ENCODE assay signal across 24 cellular contexts in genomic region chr7:47808321-47808720, GRCh38.
"Had no signal": no experiment of that assay in that cellular context is flagged by ENCODE, and none has a peak within 500 bp of the region (broad histone marks: within the 10 kb centered on the region; RNA-seq: fewer than 3 reads in every experiment).

No MANE protein-coding gene starts in this region.

- H3K36me3 ChIP-seq: colonic mucosa, gastroesophageal sphincter, left lung, neutrophil, pancreas, stomach, thyroid gland had no signal

- H3K4me3 ChIP-seq: colonic mucosa, esophagus muscularis mucosa, heart left ventricle, left lung, pancreas, smooth muscle cell, stomach, thyroid gland had no signal

- DNase-seq: colonic mucosa; effector CD8-positive, alpha-beta T cell; foreskin keratinocyte; heart left ventricle; hippocampal formation; left cardiac atrium; left lung; mammary epithelial cell; pancreas; retina; stimulated activated CD4-positive, alpha-beta T cell treated with anti-CD3 and anti-CD28 coated beads, Interleukin-12 subunit alpha, Interleukin-12 subunit beta, amount 100 ng/mL, for 4 hours; stimulated activated CD4-positive, alpha-beta T cell treated with anti-CD3 and anti-CD28 coated beads, Interleukin-1b, Interleukin-23, amount 100 ng/mL, for 48 hours; stimulated activated CD4-positive, alpha-beta T cell treated with anti-CD3 and anti-CD28 coated beads, Interleukin-4, amount 100 ng/mL, for 1 hour; stimulated activated CD8-positive, alpha-beta memory T cell treated with anti-CD3 and anti-CD28 coated beads, Interleukin-4, amount 100 ng/mL, for 48 hours; stimulated activated naive CD4-positive, alpha-beta T cell treated with Interleukin-2 at 50 U/mL for 16 hours; stomach; thyroid gland had no signal

- H3K27me3 Mint-ChIP-seq: dendritic cell treated with granulocyte-macrophage colony-stimulating factor and Interleukin-4, amounts not matched to agents 40 ng/mL and 50 ng/mL, for 4 days had no signal

- H3K9me3 Mint-ChIP-seq: dendritic cell treated with granulocyte-macrophage colony-stimulating factor and Interleukin-4, amounts not matched to agents 40 ng/mL and 50 ng/mL, for 4 days; natural killer cell treated with Interleukin-12 subunit alpha and Interleukin-12 subunit beta and Interleukin-15 and Interleukin-18, amount 100 ng/mL, for 72 hours; neural crest cell had no signal

- ATAC-seq: gastroesophageal sphincter; natural killer cell treated with Interleukin-12 subunit alpha and Interleukin-12 subunit beta and Interleukin-15 and Interleukin-18, amount 100 ng/mL, for 72 hours; pancreas had no signal

- H3K36me3 Mint-ChIP-seq: natural killer cell treated with Interleukin-12 subunit alpha and Interleukin-12 subunit beta and Interleukin-15 and Interleukin-18, amount 100 ng/mL, for 72 hours had no signal

- H3K27me3 ChIP-seq: colonic mucosa, esophagus muscularis mucosa, foreskin keratinocyte, gastroesophageal sphincter, heart left ventricle, left lung, neutrophil, pancreas, stomach, thyroid gland had no signal

- H3K27ac Mint-ChIP-seq: dendritic cell treated with granulocyte-macrophage colony-stimulating factor and Interleukin-4, amounts not matched to agents 40 ng/mL and 50 ng/mL, for 4 days; natural killer cell treated with Interleukin-12 subunit alpha and Interleukin-12 subunit beta and Interleukin-15 and Interleukin-18, amount 100 ng/mL, for 72 hours had no signal

- H3K4me3 Mint-ChIP-seq: dendritic cell treated with granulocyte-macrophage colony-stimulating factor and Interleukin-4, amounts not matched to agents 40 ng/mL and 50 ng/mL, for 4 days; natural killer cell treated with Interleukin-12 subunit alpha and Interleukin-12 subunit beta and Interleukin-15 and Interleukin-18, amount 100 ng/mL, for 72 hours; neural crest cell had no signal

- H3K27ac ChIP-seq: colonic mucosa, foreskin keratinocyte, pancreas, stomach, thyroid gland had no signal

- H3K9me3 ChIP-seq: colonic mucosa, esophagus muscularis mucosa, gastroesophageal sphincter, heart left ventricle, left lung, neutrophil, pancreas, stomach, thyroid gland had no signal

- H3K4me1 ChIP-seq: colonic mucosa, thyroid gland had no signal

- H3K4me2 ChIP-seq: smooth muscle cell had no signal
